Comparison of ENCODE assay signal across 8 cellular contexts in the genomic region with DNA sequence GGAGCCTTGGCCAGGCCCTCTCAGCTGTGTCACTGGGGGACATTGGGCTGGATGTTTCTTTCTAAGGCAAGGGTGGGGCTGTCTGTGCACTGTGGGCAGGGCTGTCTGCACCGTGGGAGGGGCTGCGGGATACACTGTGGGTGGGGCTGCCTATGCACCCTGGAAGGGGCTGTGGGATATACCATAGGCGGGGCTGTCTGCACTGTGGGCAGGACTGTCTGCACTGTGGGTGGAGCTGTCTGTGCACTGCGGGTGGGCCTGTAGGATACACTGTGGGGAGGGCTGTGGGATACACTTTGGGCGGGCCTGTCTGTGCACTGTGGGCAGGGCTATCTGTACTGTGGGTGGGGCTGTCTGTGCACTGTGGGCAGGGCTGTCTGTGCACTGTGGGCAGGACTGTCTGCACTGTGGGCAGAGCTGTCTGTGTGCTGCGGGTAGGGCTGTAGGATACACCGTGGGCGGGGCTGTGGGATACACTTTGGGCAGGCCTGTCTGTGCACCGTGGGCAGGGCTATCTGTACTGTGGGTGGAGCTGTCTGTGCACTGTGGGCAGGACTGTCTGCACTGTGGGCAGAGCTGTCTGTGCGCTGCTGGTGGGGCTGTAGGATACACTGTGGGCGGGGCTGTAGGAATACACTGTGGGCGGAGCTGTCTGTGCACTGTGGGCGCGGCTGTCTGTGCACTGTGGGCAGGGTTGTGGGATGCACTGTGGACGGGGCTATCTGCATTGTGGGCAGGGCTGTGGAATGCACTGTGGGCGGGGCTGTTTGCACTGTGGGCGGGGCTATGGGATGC. TPM values are rescaled to one million over a fixed set of nuclear protein-coding genes. Genes with fewer than 3 reads are reported as not detected.
DNase-seq lines count a peak whose midpoint lies in the region; ATAC-seq and TF ChIP-seq lines count a peak whose summit lies in the region.

No MANE protein-coding gene starts in this region.

- DNase-seq in CD4-positive, CD25-positive, alpha-beta regulatory T cell = peak in 2 of 3 donors; percentile 27 to 82
- DNase-seq in OCI-M1 (lab: John Stamatoyannopoulos, UW) (peak; percentile 78), activated gamma-delta T cell treated with Interleukin-2 at 50 U/mL for 16 hours (peak; percentile 61), esophagus squamous epithelium (lab: John Stamatoyannopoulos, UW) (no peak), ecto neural progenitor cell (ENCODE audit: low spot score) (no peak), brain microvascular endothelial cell (no peak)
- peak; percentile 93 for DNase-seq in natural killer cell treated with Interleukin-12 subunit alpha and Interleukin-12 subunit beta and Interleukin-15 and Interleukin-18, amount 100 ng/mL, for 72 hours (ENCODE audit: low spot score)

- H3K36me3 ChIP-seq in CD4-positive, CD25-positive, alpha-beta regulatory T cell (ENCODE audit: control insufficient read depth, insufficient read depth, low read length) = peaks cover 12% of the 10 kb centered on the region
- H3K36me3 ChIP-seq in esophagus squamous epithelium = peaks cover 9 to 96% (median 10%) of the 10 kb centered on the region in 3 donors
- H3K36me3 ChIP-seq in brain microvascular endothelial cell (replicated peaks) = peaks cover 9% of the 10 kb centered on the region

- no peaks in the 10 kb centered on the region for H3K9me3 ChIP-seq in CD4-positive, CD25-positive, alpha-beta regulatory T cell (ENCODE audit: control insufficient read depth in 2 of 2, low read length in 2 of 2)
- no peaks in the 10 kb centered on the region for H3K9me3 ChIP-seq in esophagus squamous epithelium

- H3K27ac ChIP-seq in CD4-positive, CD25-positive, alpha-beta regulatory T cell (ENCODE audit: insufficient read depth, low read length, poor library complexity, severe bottlenecking) = peak overlapping the region; percentile 23
- H3K27ac ChIP-seq in esophagus squamous epithelium (peak overlapping the region in 1 of 4 donors; percentile 1), brain microvascular endothelial cell (no peak overlapping the region)

- 61 to 62% methylated on average over 4 to 8 of the region's 17 CpGs for WGBS in esophagus squamous epithelium, 2 donors

- peak overlapping the region in 1 of 4 donors; percentile 52 for H3K4me3 Mint-ChIP-seq in CD4-positive, CD25-positive, alpha-beta regulatory T cell
- no peak overlapping the region for H3K4me3 Mint-ChIP-seq in natural killer cell treated with Interleukin-12 subunit alpha and Interleukin-12 subunit beta and Interleukin-15 and Interleukin-18, amount 100 ng/mL, for 72 hours

- peaks cover 28% of the 10 kb centered on the region for H3K36me3 Mint-ChIP-seq in CD4-positive, CD25-positive, alpha-beta regulatory T cell
- H3K36me3 Mint-ChIP-seq in natural killer cell treated with Interleukin-12 subunit alpha and Interleukin-12 subunit beta and Interleukin-15 and Interleukin-18, amount 100 ng/mL, for 72 hours = peaks cover 10% of the 10 kb centered on the region

- H3K4me1 ChIP-seq in CD4-positive, CD25-positive, alpha-beta regulatory T cell (ENCODE audit: control insufficient read depth, insufficient read depth, low read length, poor library complexity, severe bottlenecking) = no peaks in the 10 kb centered on the region
- H3K4me1 ChIP-seq in esophagus squamous epithelium = peaks cover 0 to 27% (median 4%) of the 10 kb centered on the region in 3 donors

- H3K9me3 Mint-ChIP-seq in CD4-positive, CD25-positive, alpha-beta regulatory T cell = no peaks in the 10 kb centered on the region
- H3K9me3 Mint-ChIP-seq in natural killer cell treated with Interleukin-12 subunit alpha and Interleukin-12 subunit beta and Interleukin-15 and Interleukin-18, amount 100 ng/mL, for 72 hours = no peaks in the 10 kb centered on the region

- no peaks in the 10 kb centered on the region for H3K27me3 ChIP-seq in CD4-positive, CD25-positive, alpha-beta regulatory T cell (ENCODE audit: control insufficient read depth, insufficient read depth, low read length)
- H3K27me3 ChIP-seq in esophagus squamous epithelium = no peaks in the 10 kb centered on the region
- no peaks in the 10 kb centered on the region for H3K27me3 ChIP-seq in brain microvascular endothelial cell (replicated peaks)

- TF ChIP-seq CTCF in esophagus squamous epithelium (IDR thresholded peaks at IDR 0.05) = no peak
- no peak for TF ChIP-seq CTCF in brain microvascular endothelial cell (IDR thresholded peaks at IDR 0.05; ENCODE audit: low read depth, low read length, missing control alignments)

- in situ Hi-C loops in brain microvascular endothelial cell (cut with HindIII; ENCODE audit: low pct_ligation_motif_present, low sequenced_read_pairs) = loop anchor here (25.0 kb wide), 1 partner anchor 147 kb away; a partner anchor contains a TSS

- H3K27me3 Mint-ChIP-seq in CD4-positive, CD25-positive, alpha-beta regulatory T cell = no peaks in the 10 kb centered on the region
- H3K27me3 Mint-ChIP-seq in natural killer cell treated with Interleukin-12 subunit alpha and Interleukin-12 subunit beta and Interleukin-15 and Interleukin-18, amount 100 ng/mL, for 72 hours = no peaks in the 10 kb centered on the region

- peak overlapping the region in 1 of 3 donors; percentile 62 for H3K27ac Mint-ChIP-seq in CD4-positive, CD25-positive, alpha-beta regulatory T cell
- H3K27ac Mint-ChIP-seq in natural killer cell treated with Interleukin-12 subunit alpha and Interleukin-12 subunit beta and Interleukin-15 and Interleukin-18, amount 100 ng/mL, for 72 hours = peak overlapping the region in 1 of 2 donors; percentile 50

- ATAC-seq in CD4-positive, CD25-positive, alpha-beta regulatory T cell (ENCODE audit: low read depth in 2 of 2) = peak; percentile 65
- ATAC-seq in natural killer cell treated with Interleukin-12 subunit alpha and Interleukin-12 subunit beta and Interleukin-15 and Interleukin-18, amount 100 ng/mL, for 72 hours = peak; percentile 94 to 95
- no peak for ATAC-seq in GM19455 (IDR thresholded peaks at IDR 0.05; ENCODE audit: unreplicated experiment)

- intact Hi-C loops in esophagus squamous epithelium (cut with DNase I) = no loop called here

- no peak overlapping the region for H3K4me3 ChIP-seq in CD4-positive, CD25-positive, alpha-beta regulatory T cell (ENCODE audit: low read depth, low read length)
- no peak overlapping the region for H3K4me3 ChIP-seq in esophagus squamous epithelium
- no peak overlapping the region for H3K4me3 ChIP-seq in brain microvascular endothelial cell (ENCODE audit: low read depth, low read length)

- no peak for TF ChIP-seq POLR2A in esophagus squamous epithelium (IDR thresholded peaks at IDR 0.05)

- H3K4me1 Mint-ChIP-seq in CD4-positive, CD25-positive, alpha-beta regulatory T cell = peaks cover 2 to 25% (median 8%) of the 10 kb centered on the region in 4 donors
- H3K4me1 Mint-ChIP-seq in natural killer cell treated with Interleukin-12 subunit alpha and Interleukin-12 subunit beta and Interleukin-15 and Interleukin-18, amount 100 ng/mL, for 72 hours (ENCODE audit: low read depth in 2 of 2) = peaks cover 27 to 30% of the 10 kb centered on the region in 2 donors

RNA-seq across cellular contexts. Expression of a gene that starts 31.1 kb away (rescaled TPM):
- 13.2 TPM for total RNA-seq in CD4-positive, CD25-positive, alpha-beta regulatory T cell
- 10 to 100 TPM; 13.0 to 22.0 (median 14.7) TPM for polyA plus RNA-seq in CD4-positive, CD25-positive, alpha-beta regulatory T cell
- 10 to 100 TPM; 19.9 to 22.2 TPM for total RNA-seq in natural killer cell treated with Interleukin-12 subunit alpha and Interleukin-12 subunit beta and Interleukin-15 and Interleukin-18, amount 100 ng/mL, for 72 hours
- 10 to 100 TPM; 42.3 to 86.2 (median 50.3) TPM for total RNA-seq in esophagus squamous epithelium

RNA-seq across cellular contexts. Expression of a gene that starts 31.1 kb away (rescaled TPM):
- total RNA-seq in CD4-positive, CD25-positive, alpha-beta regulatory T cell = 26.2 TPM
- 10 to 100 TPM; 10.9 to 18.8 (median 13.2) TPM for polyA plus RNA-seq in CD4-positive, CD25-positive, alpha-beta regulatory T cell
- total RNA-seq in natural killer cell treated with Interleukin-12 subunit alpha and Interleukin-12 subunit beta and Interleukin-15 and Interleukin-18, amount 100 ng/mL, for 72 hours = 10 to 100 TPM; 23.8 to 57.1 TPM
- total RNA-seq in esophagus squamous epithelium = 10 to 100 TPM; 26.8 to 31.7 (median 28.8) TPM

Comparison
In these comparisons a context has a peak if more than half of its experiments do, and no peak if none do; other contexts are left out.
1. DNase-seq: peak in CD4-positive, CD25-positive, alpha-beta regulatory T cell (2 of 3), OCI-M1 (single experiment), activated gamma-delta T cell treated with Interleukin-2 at 50 U/mL for 16 hours (single experiment) and natural killer cell treated with Interleukin-12 subunit alpha and Interleukin-12 subunit beta and Interleukin-15 and Interleukin-18, amount 100 ng/mL, for 72 hours (single experiment); none in esophagus squamous epithelium (single experiment), ecto neural progenitor cell (single experiment) and brain microvascular endothelial cell (single experiment).